ENCODE assay signal across 10 cellular contexts in genomic region chr11:119019996-119020395, GRCh38. TPM values are rescaled to one million over a fixed set of nuclear protein-coding genes. Genes with fewer than 3 reads are reported as not detected.
DNase-seq lines count a peak whose midpoint lies in the region; ATAC-seq and TF ChIP-seq lines count a peak whose summit lies in the region.
"Had no signal": no experiment of that assay in that cellular context is flagged by ENCODE, and none has a peak within 500 bp of the region (broad histone marks: within the 10 kb centered on the region; RNA-seq: fewer than 3 reads in every experiment).

No MANE protein-coding gene starts in this region.

- H3K4me3 ChIP-seq in H7 (ENCODE audit: insufficient read depth, low read depth, low read length), result no peak overlapping the region
- peak overlapping the region; percentile 95 for H3K4me3 ChIP-seq in fibroblast of villous mesenchyme (ENCODE audit: low read depth, low read length)
- H3K4me3 ChIP-seq in skeletal muscle satellite cell (ENCODE audit: low read length), result peak overlapping the region; percentile 76

- no peaks in the 10 kb centered on the region for H3K9me3 ChIP-seq in T-helper 17 cell (ENCODE audit: control insufficient read depth, low read length, poor library complexity, severe bottlenecking)
- no peaks in the 10 kb centered on the region for H3K9me3 ChIP-seq in skeletal muscle satellite cell (replicated peaks; ENCODE audit: low read length)

- H3K27ac Mint-ChIP-seq in T-helper 17 cell, result peak overlapping the region; percentile 99

- TF ChIP-seq CTCF in fibroblast of villous mesenchyme (IDR thresholded peaks at IDR 0.05; ENCODE audit: insufficient read depth, low read depth, low read length), result no peak

- H3K4me2 ChIP-seq in skeletal muscle satellite cell (ENCODE audit: low read length), result peak overlapping the region; percentile 92

- DNase-seq in H7 (peak; percentile 15), T-helper 17 cell (no peak), fibroblast of villous mesenchyme (ENCODE audit: low read depth) (no peak), amygdala (lab: John Stamatoyannopoulos, UW) (no peak), NCI-H82 treated with DMSO at 0.1 percent for 48 hours (lab: John Stamatoyannopoulos, UW; ENCODE audit: unreplicated experiment) (no peak), NCI-H510A treated with DMSO at 0.1 percent for 48 hours (lab: John Stamatoyannopoulos, UW) (no peak), NCI-H2171 treated with DMSO at 0.1 percent for 48 hours (lab: John Stamatoyannopoulos, UW) (no peak)
- DNase-seq: NCI-H748 treated with DMSO at 0.1 percent for 48 hours had no signal

- H3K36me3 ChIP-seq in H7 (replicated peaks; ENCODE audit: control insufficient read depth, insufficient read depth, low read length) (peaks cover 47% of the 10 kb centered on the region), skeletal muscle satellite cell (ENCODE audit: insufficient read depth, low read length) (peaks cover 49% of the 10 kb centered on the region)

- no peak for ATAC-seq in T-helper 17 cell
- ATAC-seq: sciatic nerve had no signal

- H3K27me3 ChIP-seq in H7 (ENCODE audit: control insufficient read depth, insufficient read depth, low read length) (no peaks in the 10 kb centered on the region), skeletal muscle satellite cell (ENCODE audit: control insufficient read depth, insufficient read depth, low read length) (no peaks in the 10 kb centered on the region)

- H3K27me3 Mint-ChIP-seq in T-helper 17 cell, result no peaks in the 10 kb centered on the region

- peaks cover 42% of the 10 kb centered on the region for H3K4me1 Mint-ChIP-seq in T-helper 17 cell

- peaks cover 3% of the 10 kb centered on the region for H3K36me3 Mint-ChIP-seq in T-helper 17 cell (ENCODE audit: low read depth)

- H3K4me3 Mint-ChIP-seq in T-helper 17 cell, result peak overlapping the region; percentile 95

- H3K4me1 ChIP-seq in skeletal muscle satellite cell (ENCODE audit: control insufficient read depth, insufficient read depth, low read length), result peaks cover 18% of the 10 kb centered on the region

- peak overlapping the region; percentile 92 for H3K9ac ChIP-seq in skeletal muscle satellite cell (ENCODE audit: low read depth, low read length)

RNA-seq across cellular contexts. Expression of gene TRAPPC4, which starts 1.4 kb away (rescaled TPM):
- 78.3 and 98.2 TPM in 2 replicates for total RNA-seq in H7 (2014; rRNA removed; shearing (Covaris generic))
- total RNA-seq in T-helper 17 cell (10 to 100 TPM; 62.4 to 69.5 TPM), fibroblast of villous mesenchyme (55.4 and 94.6 TPM in 2 replicates)
- 81.4 and 81.9 TPM in 2 replicates for total RNA-seq in skeletal muscle satellite cell (2012; rRNA removed)

RNA-seq across cellular contexts. Expression of gene RPS25, which starts 1.9 kb away (rescaled TPM):
- total RNA-seq in H7 (2014; rRNA removed; shearing (Covaris generic)), result 881 and 959 TPM in 2 replicates
- total RNA-seq in T-helper 17 cell (1,000 to 10,000 TPM; 2,323 to 2,414 TPM), fibroblast of villous mesenchyme (886 and 914 TPM in 2 replicates)
- total RNA-seq in skeletal muscle satellite cell (2012; rRNA removed), result 1,192 and 1,985 TPM in 2 replicates

RNA-seq across cellular contexts. Expression of gene SLC37A4, which starts 10.7 kb away (rescaled TPM):
- 53.2 and 54.5 TPM in 2 replicates for total RNA-seq in H7 (2014; rRNA removed; shearing (Covaris generic))
- total RNA-seq in T-helper 17 cell, result 10 to 100 TPM in 1 of 2 donors, 1 to 10 TPM in 1; 9.0 to 11.0 TPM
- total RNA-seq in fibroblast of villous mesenchyme, result 9.5 and 13.2 TPM in 2 replicates
- 9.4 and 9.6 TPM in 2 replicates for total RNA-seq in skeletal muscle satellite cell (2012; rRNA removed)

RNA-seq across cellular contexts. Expression of gene CENATAC, which starts 22.1 kb away (rescaled TPM):
- 15.7 and 18.0 TPM in 2 replicates for total RNA-seq in H7 (2014; rRNA removed; shearing (Covaris generic))
- total RNA-seq in T-helper 17 cell (100 to 1,000 TPM; 116 TPM), fibroblast of villous mesenchyme (34.5 and 42.8 TPM in 2 replicates)
- 19.2 and 20.5 TPM in 2 replicates for total RNA-seq in skeletal muscle satellite cell (2012; rRNA removed)

RNA-seq across cellular contexts. Expression of gene HYOU1, which starts 37.0 kb away (rescaled TPM):
- 183 and 200 TPM in 2 replicates for total RNA-seq in H7 (2014; rRNA removed; shearing (Covaris generic))
- 100 to 1,000 TPM; 132 to 162 TPM for total RNA-seq in T-helper 17 cell
- 155 and 174 TPM in 2 replicates for total RNA-seq in fibroblast of villous mesenchyme
- total RNA-seq in skeletal muscle satellite cell (2012; rRNA removed), result 143 and 161 TPM in 2 replicates
